ENCODE assay signal across 1 cellular context in the genomic region with DNA sequence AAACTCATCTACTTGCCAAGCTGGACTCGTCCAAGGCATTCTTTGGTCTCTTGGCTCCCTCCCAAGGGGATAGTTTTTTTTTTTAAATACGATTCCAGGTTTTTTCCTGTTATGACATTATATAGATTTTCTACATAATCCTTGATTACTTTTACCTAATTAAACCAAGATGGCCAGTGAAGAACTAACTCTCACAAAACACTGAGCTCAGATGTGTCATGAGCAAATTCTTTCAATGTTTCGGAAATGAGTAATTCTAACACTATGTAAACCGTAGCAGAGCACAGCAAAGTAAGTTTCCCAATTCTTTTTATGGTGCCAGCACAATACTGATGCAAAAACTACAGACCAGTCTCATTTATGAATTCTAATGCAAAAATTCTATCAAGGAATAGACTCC.
TF ChIP-seq lines count a peak whose summit lies in the region.

No MANE protein-coding gene starts in this region.

TF ChIP-seq in IMR-90, 13 proteins besides CTCF, POLR2A, EP300 and RAD21:
- TF ChIP-seq CEBPB (IDR thresholded peaks at IDR 0.05; ENCODE audit: low read depth, low read length) (peak; percentile 83), SMC3 (IDR thresholded peaks at IDR 0.05; ENCODE audit: low read depth, low read length) (no peak)
